8 cellular contexts compared by ENCODE assay signal in genomic region chr15:63238796-63239195, GRCh38. TPM values are rescaled to one million over a fixed set of nuclear protein-coding genes. Genes with fewer than 3 reads are reported as not detected.
DNase-seq lines count a peak whose midpoint lies in the region; ATAC-seq lines count a peak whose summit lies in the region.

No MANE protein-coding gene starts in this region.

- peak; percentile 46 for DNase-seq in activated CD4-positive, alpha-beta T cell treated with anti-CD3 and anti-CD28 coated beads for 48 hours
- no peak for DNase-seq in activated CD4-positive, alpha-beta T cell treated with anti-CD3 and anti-CD28 coated beads, Interleukin-2, amount 50 U/mL, for 1 hour
- DNase-seq in HS-27A (ENCODE audit: low read depth) (peak; percentile 88), amniotic epithelial cell (ENCODE audit: low read depth) (peak; percentile 94), sciatic nerve (ENCODE audit: low spot score) (no peak), NCI-H187 treated with DMSO at 0.1 percent for 48 hours (lab: John Stamatoyannopoulos, UW) (no peak)
- DNase-seq in effector CD8-positive, alpha-beta T cell (lab: John Stamatoyannopoulos, UW) = no peak

- intact Hi-C loops in sciatic nerve (cut with DNase I) = no loop called here

- peak; percentile 54 for ATAC-seq in sciatic nerve
- no peak for ATAC-seq in HG03280 (IDR thresholded peaks at IDR 0.05; ENCODE audit: unreplicated experiment)

RNA-seq across cellular contexts. Expression of gene APH1B, which starts 38.6 kb away (rescaled TPM):
- 22.5 TPM for total RNA-seq in sciatic nerve

RNA-seq across cellular contexts. Expression of gene RAB8B, which starts 49.4 kb away (rescaled TPM):
- total RNA-seq in sciatic nerve = 69.4 TPM

Comparison
In these comparisons a context has a peak if more than half of its experiments do, and no peak if none do; other contexts are left out.
1. DNase-seq: peak in activated CD4-positive, alpha-beta T cell treated with anti-CD3 and anti-CD28 coated beads for 48 hours (single experiment), HS-27A (single experiment) and amniotic epithelial cell (single experiment); none in activated CD4-positive, alpha-beta T cell treated with anti-CD3 and anti-CD28 coated beads, Interleukin-2, amount 50 U/mL, for 1 hour (single experiment), sciatic nerve (single experiment), NCI-H187 treated with DMSO at 0.1 percent for 48 hours (single experiment) and effector CD8-positive, alpha-beta T cell (single experiment).